Comparison of ENCODE assay signal across 8 cellular contexts in genomic region chr10:88065384-88066049, GRCh38.
DNase-seq lines count a peak whose midpoint lies in the region; ATAC-seq and TF ChIP-seq lines count a peak whose summit lies in the region.

No MANE protein-coding gene starts in this region.

- H3K27me3 Mint-ChIP-seq in activated T-cell treated with anti-CD3 and anti-CD28 coated beads, Interleukin-2, amount 50 U/mL, for 24 hours: peaks cover 3% of the 10 kb centered on the region
- H3K27me3 Mint-ChIP-seq in glutamatergic neuron (ENCODE audit: unreplicated experiment): peaks cover 2% of the 10 kb centered on the region

- H3K4me3 Mint-ChIP-seq in activated T-cell treated with anti-CD3 and anti-CD28 coated beads, Interleukin-2, amount 50 U/mL, for 24 hours: peak overlapping the region; percentile 38
- no peak overlapping the region for H3K4me3 Mint-ChIP-seq in glutamatergic neuron (ENCODE audit: unreplicated experiment)

- TF ChIP-seq CTCF in glutamatergic neuron (IDR thresholded peaks at IDR 0.05; ENCODE audit: partially characterized antibody, unreplicated experiment): no peak

- ATAC-seq in GM18868 (IDR thresholded peaks at IDR 0.05; ENCODE audit: unreplicated experiment): peak; percentile 30
- peak; percentile 35 for ATAC-seq in HG02870 (IDR thresholded peaks at IDR 0.05; ENCODE audit: unreplicated experiment)

- no peak for DNase-seq in activated T-cell treated with anti-CD3 and anti-CD28 coated beads, Interleukin-2, amount 50 U/mL, for 24 hours
- DNase-seq in stimulated activated CD4-positive, alpha-beta T cell treated with anti-CD3 and anti-CD28 coated beads, Interleukin-2, amount 100 ng/mL, for 24 hours: peak; percentile 23 to 38
- DNase-seq in glutamatergic neuron (no peak), NCI-H1694 (lab: John Stamatoyannopoulos, UW) (no peak), LoVo (ENCODE audit: low spot score) (no peak), NCI-H1930 (lab: John Stamatoyannopoulos, UW) (no peak)

- H3K36me3 Mint-ChIP-seq in activated T-cell treated with anti-CD3 and anti-CD28 coated beads, Interleukin-2, amount 50 U/mL, for 24 hours (ENCODE audit: low read depth): no peaks in the 10 kb centered on the region
- peaks cover 4% of the 10 kb centered on the region for H3K36me3 Mint-ChIP-seq in glutamatergic neuron (ENCODE audit: unreplicated experiment)

- H3K9me3 Mint-ChIP-seq in activated T-cell treated with anti-CD3 and anti-CD28 coated beads, Interleukin-2, amount 50 U/mL, for 24 hours: no peaks in the 10 kb centered on the region
- H3K9me3 Mint-ChIP-seq in glutamatergic neuron (ENCODE audit: unreplicated experiment): no peaks in the 10 kb centered on the region

- peak overlapping the region; percentile 89 for H3K27ac Mint-ChIP-seq in activated T-cell treated with anti-CD3 and anti-CD28 coated beads, Interleukin-2, amount 50 U/mL, for 24 hours
- no peak overlapping the region for H3K27ac Mint-ChIP-seq in glutamatergic neuron (ENCODE audit: unreplicated experiment)

- peaks cover 72% of the 10 kb centered on the region for H3K4me1 Mint-ChIP-seq in activated T-cell treated with anti-CD3 and anti-CD28 coated beads, Interleukin-2, amount 50 U/mL, for 24 hours (ENCODE audit: low read depth)
- no peaks in the 10 kb centered on the region for H3K4me1 Mint-ChIP-seq in glutamatergic neuron (ENCODE audit: low read depth, unreplicated experiment)

Comparison
In these comparisons a context has a peak if more than half of its experiments do, and no peak if none do; other contexts are left out.
1. DNase-seq: peak in stimulated activated CD4-positive, alpha-beta T cell treated with anti-CD3 and anti-CD28 coated beads, Interleukin-2, amount 100 ng/mL, for 24 hours (2 of 2); none in activated T-cell treated with anti-CD3 and anti-CD28 coated beads, Interleukin-2, amount 50 U/mL, for 24 hours (single experiment), glutamatergic neuron (single experiment), NCI-H1694 (single experiment), LoVo (single experiment) and NCI-H1930 (0 of 2).